In the genomic region with DNA sequence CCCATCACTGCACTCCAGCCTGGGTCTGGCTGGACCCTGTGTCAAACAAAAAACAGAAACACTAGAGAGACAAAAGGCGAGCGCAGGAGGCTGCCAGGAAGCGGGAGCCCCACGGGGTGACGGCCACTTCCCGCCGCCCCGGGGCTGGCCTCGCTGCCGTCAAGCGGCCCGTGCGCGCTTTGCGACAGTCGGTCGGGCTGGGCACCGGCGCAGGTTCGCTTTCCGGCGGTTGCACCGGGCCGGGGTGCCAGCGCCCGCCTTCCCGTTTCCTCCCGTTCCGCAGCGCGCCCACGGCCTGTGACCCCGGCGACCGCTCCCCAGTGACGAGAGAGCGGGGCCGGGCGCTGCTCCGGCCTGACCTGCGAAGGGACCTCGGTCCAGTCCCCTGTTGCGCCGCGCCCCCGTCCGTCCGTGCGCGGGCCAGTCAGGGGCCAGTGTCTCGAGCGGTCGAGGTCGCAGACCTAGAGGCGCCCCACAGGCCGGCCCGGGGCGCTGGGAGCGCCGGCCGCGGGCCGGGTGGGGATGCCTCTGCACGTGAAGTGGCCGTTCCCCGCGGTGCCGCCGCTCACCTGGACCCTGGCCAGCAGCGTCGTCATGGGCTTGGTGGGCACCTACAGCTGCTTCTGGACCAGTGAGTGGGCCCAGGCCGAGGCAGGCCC, we compare ENCODE assay signal across 8 cellular contexts. TPM values are rescaled to one million over a fixed set of nuclear protein-coding genes. Genes with fewer than 3 reads are reported as not detected.
A peak's percentile ranks its signal among the peaks of the same experiment; 100 is the strongest.
DNase-seq lines count a peak whose midpoint lies in the region; ATAC-seq and TF ChIP-seq lines count a peak whose summit lies in the region.

A gene (plus strand): TSS at position 218 of the 659 bp plus-strand sequence. CDS start 305 bp downstream, at position 523.

- DNase-seq in GDM1 (lab: John Stamatoyannopoulos, UW) (peak; percentile 59), HEK293T (ENCODE audit: extremely low spot score) (peak; percentile 88), NCI-H187 treated with DMSO at 0.1 percent for 48 hours (lab: John Stamatoyannopoulos, UW) (peak; percentile 69), WTC11 (ENCODE audit: low spot score) (peak; percentile 60), caudate nucleus (lab: John Stamatoyannopoulos, UW) (peak in 50 of 61 donors; percentile 2 to 71 (median 33)), iris pigment epithelial cell (ENCODE audit: low read depth) (peak; percentile 52), spleen (peak; percentile 95)

- peaks cover 2% of the 10 kb centered on the region; the same call in 1 of the 2 replicates for H3K36me3 Mint-ChIP-seq in WTC11

- POLR2A ChIA-PET in HEK293T (lab: Yijun Ruan, JAX), result interaction anchor here (0.7 to 4.1 kb wide), 23 partner anchors 9 to 136 kb away, joined by 3 to 40 read pairs (median 5); a partner anchor contains a TSS
- POLR2A ChIA-PET in WTC11 (lab: Charles Lee), result interaction anchor here (1.0 kb wide), 1 partner anchor 14 kb away, joined by 5 read pairs; a partner anchor contains a TSS

- H3K4me1 ChIP-seq in spleen, result peaks cover 0 to 52% (median 36%) of the 10 kb centered on the region in 6 donors

- peak in 2 of 3 donors; percentile 21 to 62 for TF ChIP-seq POLR2A in spleen (IDR thresholded peaks at IDR 0.05)

- H3K27ac ChIP-seq in caudate nucleus (ENCODE audit: low read depth, low read length) (peak within 1 kb of the TSS; percentile 48), spleen (peak within 1 kb of the TSS; percentile 79 to 98 (median 96))

- H3K36me3 ChIP-seq in spleen, result peaks cover 0 to 18% (median 0%) of the 10 kb centered on the region in 6 donors

- no peaks in the 10 kb centered on the region for H3K27me3 Mint-ChIP-seq in WTC11 (ENCODE audit: low read depth)

- peak within 1 kb of the TSS; percentile 87 for H3K4me3 Mint-ChIP-seq in WTC11

- peak within 1 kb of the TSS; percentile 42 to 84 (median 68) for H3K4me3 ChIP-seq in spleen

- peak; percentile 8; the same call in 1 of the 2 replicates for ATAC-seq in WTC11
- no peak for ATAC-seq in GM18517 (IDR thresholded peaks at IDR 0.05; ENCODE audit: unreplicated experiment)

- no peaks in the 10 kb centered on the region for H3K9me3 Mint-ChIP-seq in WTC11

- H3K9me3 ChIP-seq in spleen, result no peaks in the 10 kb centered on the region

- intact Hi-C loops in spleen (cut with DNase I; ENCODE audit: low total_unique reads), result no loop called here

- peak within 1 kb of the TSS; percentile 88; the same call in 1 of the 2 replicates for H3K27ac Mint-ChIP-seq in WTC11

- 0 to 26% (median 1%) methylated on average over 3 to 72 of the region's 72 CpGs for WGBS in spleen, 5 donors

- H3K27me3 ChIP-seq in spleen (replicated peaks in 1 of 7), result no peaks in the 10 kb centered on the region

- TF ChIP-seq CTCF in WTC11 (IDR thresholded peaks at IDR 0.05) (no peak), spleen (IDR thresholded peaks at IDR 0.05 in 8 of 11, conservative IDR thresholded peaks at IDR 0.05 in 3 of 11) (no peak)

- CTCF ChIA-PET in HEK293T (lab: Yijun Ruan, JAX) (no interaction called here), WTC11 (lab: Charles Lee) (interaction anchor here (0.6 to 1.7 kb wide), 4 partner anchors 12 to 275 kb away, joined by 3 to 10 read pairs (median 4); a partner anchor contains a TSS)

- H3K4me1 Mint-ChIP-seq in WTC11, result peaks cover 12% of the 10 kb centered on the region

TF ChIP-seq in HEK293T, 16 proteins besides CTCF, POLR2A, EP300 and RAD21:
- TF ChIP-seq SP1 (IDR thresholded peaks at IDR 0.05), result no peak
- no peak for TF ChIP-seq FOXA1 (IDR thresholded peaks at IDR 0.05)
- TF ChIP-seq TARDBP (IDR thresholded peaks at IDR 0.05), result no peak
- TF ChIP-seq ZNF384 (IDR thresholded peaks at IDR 0.05), result no peak
- no peak for TF ChIP-seq HDGF (IDR thresholded peaks at IDR 0.05; ENCODE audit: borderline replicate concordance)
- no peak for TF ChIP-seq FOXK2 (IDR thresholded peaks at IDR 0.05)
- TF ChIP-seq SUZ12 (IDR thresholded peaks at IDR 0.05), result no peak
- TF ChIP-seq ARNT (IDR thresholded peaks at IDR 0.05), result no peak
- TF ChIP-seq L3MBTL2 (conservative IDR thresholded peaks at IDR 0.05), result no peak
- TF ChIP-seq NFRKB (IDR thresholded peaks at IDR 0.05), result no peak
- no peak for TF ChIP-seq LEF1 (IDR thresholded peaks at IDR 0.05; ENCODE audit: borderline replicate concordance)
- TF ChIP-seq FOXM1 (IDR thresholded peaks at IDR 0.05; ENCODE audit: borderline replicate concordance), result no peak
- TF ChIP-seq, protein P1, sequence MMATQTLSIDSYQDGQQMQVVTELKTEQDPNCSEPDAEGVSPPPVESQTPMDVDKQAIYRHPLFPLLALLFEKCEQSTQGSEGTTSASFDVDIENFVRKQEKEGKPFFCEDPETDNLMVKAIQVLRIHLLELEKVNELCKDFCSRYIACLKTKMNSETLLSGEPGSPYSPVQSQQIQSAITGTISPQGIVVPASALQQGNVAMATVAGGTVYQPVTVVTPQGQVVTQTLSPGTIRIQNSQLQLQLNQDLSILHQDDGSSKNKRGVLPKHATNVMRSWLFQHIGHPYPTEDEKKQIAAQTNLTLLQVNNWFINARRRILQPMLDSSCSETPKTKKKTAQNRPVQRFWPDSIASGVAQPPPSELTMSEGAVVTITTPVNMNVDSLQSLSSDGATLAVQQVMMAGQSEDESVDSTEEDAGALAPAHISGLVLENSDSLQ (IDR thresholded peaks at IDR 0.05), result no peak
- TF ChIP-seq CTBP1 (IDR thresholded peaks at IDR 0.05; ENCODE audit: borderline replicate concordance), result no peak
- TF ChIP-seq ELF4 (IDR thresholded peaks at IDR 0.05), result no peak
- TF ChIP-seq BHLHE40 (IDR thresholded peaks at IDR 0.05; ENCODE audit: borderline replicate concordance), result no peak
TF ChIP-seq in HEK293T: peak in this region for 0.

TF ChIP-seq in WTC11, 78 proteins besides CTCF, POLR2A, EP300 and RAD21:
- TF ChIP-seq ZNF138 (CRISPR knock-in tag; conservative IDR thresholded peaks at IDR 0.05) (no peak), TCF7 (CRISPR knock-in tag; IDR thresholded peaks at IDR 0.05; ENCODE audit: low read depth) (no peak), ESRRA (CRISPR knock-in tag; IDR thresholded peaks at IDR 0.05; ENCODE audit: borderline replicate concordance) (0 out of 2 replicates have a peak, but pooled peaks have one; percentile 43), ZNF232 (CRISPR knock-in tag; IDR thresholded peaks at IDR 0.05) (no peak), ZNF263 (CRISPR knock-in tag; IDR thresholded peaks at IDR 0.05; ENCODE audit: low read depth) (no peak), CREM (CRISPR knock-in tag; IDR thresholded peaks at IDR 0.05) (no peak), JUN (CRISPR knock-in tag; IDR thresholded peaks at IDR 0.05) (no peak), ZNF671 (CRISPR knock-in tag; IDR thresholded peaks at IDR 0.05) (no peak)
- TF ChIP-seq, protein P2, sequence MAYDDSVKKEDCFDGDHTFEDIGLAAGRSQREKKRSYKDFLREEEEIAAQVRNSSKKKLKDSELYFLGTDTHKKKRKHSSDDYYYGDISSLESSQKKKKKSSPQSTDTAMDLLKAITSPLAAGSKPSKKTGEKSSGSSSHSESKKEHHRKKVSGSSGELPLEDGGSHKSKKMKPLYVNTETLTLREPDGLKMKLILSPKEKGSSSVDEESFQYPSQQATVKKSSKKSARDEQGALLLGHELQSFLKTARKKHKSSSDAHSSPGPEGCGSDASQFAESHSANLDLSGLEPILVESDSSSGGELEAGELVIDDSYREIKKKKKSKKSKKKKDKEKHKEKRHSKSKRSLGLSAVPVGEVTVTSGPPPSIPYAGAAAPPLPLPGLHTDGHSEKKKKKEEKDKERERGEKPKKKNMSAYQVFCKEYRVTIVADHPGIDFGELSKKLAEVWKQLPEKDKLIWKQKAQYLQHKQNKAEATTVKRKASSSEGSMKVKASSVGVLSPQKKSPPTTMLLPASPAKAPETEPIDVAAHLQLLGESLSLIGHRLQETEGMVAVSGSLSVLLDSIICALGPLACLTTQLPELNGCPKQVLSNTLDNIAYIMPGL (CRISPR knock-in tag; IDR thresholded peaks at IDR 0.05), result peak; percentile 67
- TF ChIP-seq, protein P3, sequence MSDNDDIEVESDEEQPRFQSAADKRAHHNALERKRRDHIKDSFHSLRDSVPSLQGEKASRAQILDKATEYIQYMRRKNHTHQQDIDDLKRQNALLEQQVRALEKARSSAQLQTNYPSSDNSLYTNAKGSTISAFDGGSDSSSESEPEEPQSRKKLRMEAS (CRISPR knock-in tag; IDR thresholded peaks at IDR 0.05), result peak; percentile 37; the same call in 1 of the 2 replicates

RNA-seq across cellular contexts. Expression of the gene that starts here (rescaled TPM):
- total RNA-seq in WTC11 (2021), result 43.5 to 48.6 TPM (median 44.5 TPM) in 3 replicates
- 100 to 1,000 TPM in 1 of 7 donors, 10 to 100 TPM in 6; 70.1 to 107 (median 76.3) TPM for total RNA-seq in spleen
- 100 to 1,000 TPM in 2 of 3 donors, 10 to 100 TPM in 1; 65.7 to 135 (median 115) TPM for polyA plus RNA-seq in spleen

Comparison
In these comparisons a context has a peak if more than half of its experiments do, and no peak if none do; other contexts are left out.
1. DNase-seq: peak in every context shown above with its lines; median percentile 95 in spleen; 88 in HEK293T; 69 in NCI-H187 treated with DMSO at 0.1 percent for 48 hours; 60 in WTC11; 59 in GDM1; 52 in iris pigment epithelial cell; 33 in caudate nucleus.